ENCODE assay signal across 23 cellular contexts in genomic region chr1:204070895-204071294, GRCh38. TPM values are rescaled to one million over a fixed set of nuclear protein-coding genes. Genes with fewer than 3 reads are reported as not detected.
DNase-seq lines count a peak whose midpoint lies in the region; ATAC-seq, FAIRE-seq and TF ChIP-seq lines count a peak whose summit lies in the region.
"Had no signal": no experiment of that assay in that cellular context is flagged by ENCODE, and none has a peak within 500 bp of the region (broad histone marks: within the 10 kb centered on the region; RNA-seq: fewer than 3 reads in every experiment).

No MANE protein-coding gene starts in this region.

- intact Hi-C loops in natural killer cell (cut with micrococcal nuclease) (no loop called here), posterior vena cava (cut with DNase I) (loop anchor here (5.0 to 10.0 kb wide), 2 partner anchors 54 to 199 kb away; no protein-coding TSS in a partner anchor)

- H4K5ac ChIP-seq in H1 (ENCODE audit: insufficient read length, low read depth, low read length), result no peak overlapping the region

- H2BK15ac ChIP-seq in H1 (ENCODE audit: low read length), result no peak overlapping the region

- H3K4me3 Mint-ChIP-seq in natural killer cell (peak overlapping the region; percentile 98), neural crest cell (peak overlapping the region; percentile 3)
- no peak overlapping the region for H3K4me3 Mint-ChIP-seq in natural killer cell treated with Interleukin-12 subunit alpha and Interleukin-12 subunit beta and Interleukin-15 and Interleukin-18, amount 100 ng/mL, for 72 hours
- no peak overlapping the region for H3K4me3 Mint-ChIP-seq in activated T-helper 17 cell treated with anti-CD3 and anti-CD28 coated beads, Interleukin-2, amount 50 U/mL, for 72 hours

- peak overlapping the region; percentile 60; the same call in 1 of the 2 replicates for H2AK5ac ChIP-seq in H1 (ENCODE audit: low read depth, low read length)

- CTCF ChIA-PET in H1 (lab: Charles Lee; ENCODE audit: partially characterized antibody), result interaction anchor here (0.6 kb wide), 1 partner anchor 149 kb away, joined by 3 read pairs; no protein-coding TSS in a partner anchor

- TF ChIP-seq RAD21 in H1 (IDR thresholded peaks at IDR 0.05 in 1 of 2, conservative IDR thresholded peaks at IDR 0.05 in 1 of 2; ENCODE audit: low read depth in 2 of 2, low read length in 2 of 2), result no peak

- no peak overlapping the region for H2BK5ac ChIP-seq in H1 (ENCODE audit: low read depth, low read length)

- no peak overlapping the region for H3K14ac ChIP-seq in H1 (ENCODE audit: insufficient read length)

- DNase-seq in natural killer cell (no peak), H1 (ENCODE audit: low read depth in 1 of 2, low spot score in 2 of 2) (no peak), neural crest cell (ENCODE audit: low read depth, low spot score) (no peak), posterior vena cava (ENCODE audit: low spot score) (no peak), NCI-H2227 treated with DMSO at 0.1 percent for 48 hours (lab: John Stamatoyannopoulos, UW) (no peak)
- DNase-seq in natural killer cell treated with Interleukin-12 subunit alpha and Interleukin-12 subunit beta and Interleukin-15 and Interleukin-18, amount 100 ng/mL, for 72 hours (ENCODE audit: low spot score), result no peak
- DNase-seq: 8988T; ACHN; C1 segment of cervical spinal cord; Calu3; CD4-positive, alpha-beta memory T cell; COR-L47; DMS53; DMS79 treated with DMSO at 0.1 percent for 48 hours; GF-D8; GOT3; H7; HCEC 1CT had no signal

- no peaks in the 10 kb centered on the region for H3K27me3 ChIP-seq in H1 (replicated peaks in 1 of 4; ENCODE audit: control insufficient read depth in 3 of 4, extremely low read depth in 1 of 4, insufficient read depth in 3 of 4, low read length in 3 of 4)

- no peak overlapping the region for H3K9ac ChIP-seq in H1 (replicated peaks in 1 of 4; ENCODE audit: extremely low read depth in 1 of 4, low read depth in 3 of 4, low read length in 3 of 4)

- TF ChIP-seq POLR2A in H1 (IDR thresholded peaks at IDR 0.05; ENCODE audit: control extremely low read depth in 1 of 2, low read depth in 2 of 2, low read length in 2 of 2), result no peak

- H3K4me1 Mint-ChIP-seq in natural killer cell, result peaks cover 17 to 23% of the 10 kb centered on the region in 2 donors
- H3K4me1 Mint-ChIP-seq in natural killer cell treated with Interleukin-12 subunit alpha and Interleukin-12 subunit beta and Interleukin-15 and Interleukin-18, amount 100 ng/mL, for 72 hours (ENCODE audit: low read depth in 2 of 2), result peaks cover 13 to 15% of the 10 kb centered on the region in 2 donors
- peaks cover 32% of the 10 kb centered on the region for H3K4me1 Mint-ChIP-seq in neural crest cell
- no peaks in the 10 kb centered on the region for H3K4me1 Mint-ChIP-seq in activated T-helper 17 cell treated with anti-CD3 and anti-CD28 coated beads, Interleukin-2, amount 50 U/mL, for 72 hours

- no peaks in the 10 kb centered on the region for H3K36me3 ChIP-seq in H1 (ENCODE audit: control insufficient read depth in 2 of 4, insufficient read depth in 4 of 4, low read length in 3 of 4)

- H3K4ac ChIP-seq in H1 (replicated peaks; ENCODE audit: insufficient read length, low read depth, low read length), result no peak overlapping the region

- no peak overlapping the region for H2BK20ac ChIP-seq in H1 (ENCODE audit: low read length)

- H3K79me2 ChIP-seq in H1 (ENCODE audit: control insufficient read depth in 1 of 2, insufficient read depth in 2 of 2, low read length in 2 of 2), result peaks cover 24 to 30% of the 10 kb centered on the region in 2 experiments

- no peak overlapping the region for H3K4me3 ChIP-seq in H1 (ENCODE audit: extremely low read depth in 1 of 4, insufficient read depth in 2 of 4, low read depth in 3 of 4, low read length in 4 of 4)
- H3K4me3 ChIP-seq: A549 had no signal

- H3K4me1 ChIP-seq in H1 (replicated peaks in 1 of 4; ENCODE audit: control insufficient read depth in 3 of 4, insufficient read depth in 4 of 4, low read length in 3 of 4), result peaks cover 9 to 18% (median 12%) of the 10 kb centered on the region in 4 experiments

- no peak for ATAC-seq in natural killer cell
- no peak for ATAC-seq in natural killer cell treated with Interleukin-12 subunit alpha and Interleukin-12 subunit beta and Interleukin-15 and Interleukin-18, amount 100 ng/mL, for 72 hours
- ATAC-seq in activated T-helper 17 cell treated with anti-CD3 and anti-CD28 coated beads, Interleukin-2, amount 50 U/mL, for 72 hours (replicated peaks), result no peak
- ATAC-seq: A549 had no signal

- H3K9me3 Mint-ChIP-seq in natural killer cell (no peaks in the 10 kb centered on the region), neural crest cell (no peaks in the 10 kb centered on the region)
- H3K9me3 Mint-ChIP-seq in natural killer cell treated with Interleukin-12 subunit alpha and Interleukin-12 subunit beta and Interleukin-15 and Interleukin-18, amount 100 ng/mL, for 72 hours, result no peaks in the 10 kb centered on the region
- H3K9me3 Mint-ChIP-seq in activated T-helper 17 cell treated with anti-CD3 and anti-CD28 coated beads, Interleukin-2, amount 50 U/mL, for 72 hours, result no peaks in the 10 kb centered on the region

- H3K23me2 ChIP-seq in H1 (ENCODE audit: low read depth, low read length), result peaks cover 21% of the 10 kb centered on the region

- H4K91ac ChIP-seq in H1 (replicated peaks; ENCODE audit: insufficient read length, low read length), result no peak overlapping the region

- no peak overlapping the region for H3K27ac ChIP-seq in H1 (ENCODE audit: low read depth, low read length)
- H3K27ac ChIP-seq: A549 had no signal

- POLR2A ChIA-PET in H1 (lab: Charles Lee; ENCODE audit: partially characterized antibody), result interaction anchor here (1.9 kb wide), 1 partner anchor 8 kb away, joined by 8 read pairs; no protein-coding TSS in a partner anchor

- H3K79me1 ChIP-seq in H1 (ENCODE audit: low read depth, low read length), result peaks cover 3% of the 10 kb centered on the region; the same call in 1 of the 2 replicates

- no peaks in the 10 kb centered on the region; a peak in 1 of 4 replicates for H3K9me3 ChIP-seq in H1 (ENCODE audit: insufficient read depth in 2 of 2, low read depth in 1 of 2, low read length in 1 of 2)
- H3K9me3 ChIP-seq: A549 had no signal

- H4K20me1 ChIP-seq in H1 (replicated peaks in 1 of 2; ENCODE audit: control insufficient read depth in 1 of 2, insufficient read depth in 2 of 2, low read length in 2 of 2), result peaks cover 7 to 16% of the 10 kb centered on the region in 2 experiments

- no peak overlapping the region for H3K23ac ChIP-seq in H1 (ENCODE audit: insufficient read length)

- H2BK12ac ChIP-seq in H1 (ENCODE audit: low read depth, low read length), result 0 out of 2 replicates have a peak overlapping the region, but pooled peaks have one; percentile 27

- H3K18ac ChIP-seq in H1 (ENCODE audit: extremely low read depth, low read length), result no peak overlapping the region

- H2AFZ ChIP-seq in H1 (ENCODE audit: low read length), result no peak overlapping the region

- no peak overlapping the region for H3K56ac ChIP-seq in H1 (replicated peaks; ENCODE audit: insufficient read length, low read depth, low read length)

- H3K27me3 Mint-ChIP-seq in natural killer cell (ENCODE audit: low read depth in 2 of 2), result peaks cover 0 to 11% of the 10 kb centered on the region in 2 donors
- H3K27me3 Mint-ChIP-seq in natural killer cell treated with Interleukin-12 subunit alpha and Interleukin-12 subunit beta and Interleukin-15 and Interleukin-18, amount 100 ng/mL, for 72 hours, result peaks cover 3 to 14% of the 10 kb centered on the region in 2 donors
- H3K27me3 Mint-ChIP-seq in neural crest cell (ENCODE audit: low read depth), result peaks cover 4% of the 10 kb centered on the region
- H3K27me3 Mint-ChIP-seq in activated T-helper 17 cell treated with anti-CD3 and anti-CD28 coated beads, Interleukin-2, amount 50 U/mL, for 72 hours, result peaks cover 26% of the 10 kb centered on the region

- no peak overlapping the region for H4K8ac ChIP-seq in H1 (ENCODE audit: extremely low read depth, insufficient read depth, low read length)

- H3K27ac Mint-ChIP-seq in natural killer cell (no peak overlapping the region), neural crest cell (ENCODE audit: unreplicated experiment) (no peak overlapping the region)
- H3K27ac Mint-ChIP-seq in natural killer cell treated with Interleukin-12 subunit alpha and Interleukin-12 subunit beta and Interleukin-15 and Interleukin-18, amount 100 ng/mL, for 72 hours, result no peak overlapping the region
- no peak overlapping the region for H3K27ac Mint-ChIP-seq in activated T-helper 17 cell treated with anti-CD3 and anti-CD28 coated beads, Interleukin-2, amount 50 U/mL, for 72 hours
- H3K27ac Mint-ChIP-seq: CD4-positive, alpha-beta memory T cell had no signal

- TF ChIP-seq EP300 in H1 (IDR thresholded peaks at IDR 0.05; ENCODE audit: borderline replicate concordance in 1 of 2, low read depth in 2 of 2, low read length in 2 of 2), result no peak

- H3K4me2 ChIP-seq in H1 (ENCODE audit: insufficient read depth in 1 of 2, low read depth in 2 of 2, low read length in 2 of 2), result no peak overlapping the region
- H3K4me2 ChIP-seq: A549 had no signal

- H3K36me3 Mint-ChIP-seq in natural killer cell (no peaks in the 10 kb centered on the region), neural crest cell (ENCODE audit: low read depth) (no peaks in the 10 kb centered on the region)
- no peaks in the 10 kb centered on the region for H3K36me3 Mint-ChIP-seq in natural killer cell treated with Interleukin-12 subunit alpha and Interleukin-12 subunit beta and Interleukin-15 and Interleukin-18, amount 100 ng/mL, for 72 hours
- no peaks in the 10 kb centered on the region for H3K36me3 Mint-ChIP-seq in activated T-helper 17 cell treated with anti-CD3 and anti-CD28 coated beads, Interleukin-2, amount 50 U/mL, for 72 hours (ENCODE audit: low read depth)

- WGBS in H1 (ENCODE audit: extremely low coverage in 1 of 2, insufficient coverage in 1 of 2, insufficient read length in 1 of 2, insufficient replicate concordance in 2 of 2, low coverage in 1 of 2, low lambda C conversion rate in 2 of 2, missing lambda C conversion rate in 1 of 2), 2 experiments, result 92% methylated on average over 6 of the region's 6 CpGs; no CpG with 5 or more reads in 1 of the 2 experiments

- FAIRE-seq in H1 (lab: Jason Lieb, UNC), result no peak
- FAIRE-seq: A549, GM12891, GM18507 had no signal

- TF ChIP-seq CTCF in natural killer cell (IDR thresholded peaks at IDR 0.05) (no peak), H1 (IDR thresholded peaks at IDR 0.05; ENCODE audit: control extremely low read depth in 1 of 3, insufficient read depth in 1 of 3, low read depth in 1 of 3, low read length in 3 of 3) (no peak), neural crest cell (conservative IDR thresholded peaks at IDR 0.05) (no peak)

- no peak overlapping the region for H2BK120ac ChIP-seq in H1 (replicated peaks; ENCODE audit: low read depth, low read length)

RNA-seq across cellular contexts. Expression of gene SOX13, which starts 2.0 kb away (rescaled TPM):
- total RNA-seq in natural killer cell, result 10 to 100 TPM; 27.3 to 44.7 (median 41.4) TPM
- total RNA-seq in natural killer cell treated with Interleukin-12 subunit alpha and Interleukin-12 subunit beta and Interleukin-15 and Interleukin-18, amount 100 ng/mL, for 72 hours, result 1 to 10 TPM; 5.9 to 8.3 TPM
- total RNA-seq in H1 (2021; fragmentation: NEBNext Ultra II Directional; extraction: Animal tissue kit (Norgen Biotek cat#: 25700)), result 173 and 180 TPM in 2 replicates
- 113 and 169 TPM in 2 replicates for polyA plus RNA-seq in H1 (2011; rRNA removed)
- 96.2 TPM for polyA plus RNA-seq in H1 (2011; cell fraction: cytosol; rRNA removed)
- polyA plus RNA-seq in H1 (2011; cell fraction: nucleus; rRNA removed), result 219 TPM
- 59.8 to 90.9 TPM (median 83.4 TPM) in 4 replicates for polyA plus RNA-seq in H1 (2012, experiment 1 of 2)
- 63.6 TPM for polyA plus RNA-seq in H1 (2012, experiment 2 of 2)
- polyA plus RNA-seq in H1 (2013, experiment 1 of 2), result 44.3 TPM
- 44.2 TPM for polyA plus RNA-seq in H1 (2013, experiment 2 of 2)
- polyA minus RNA-seq in H1 (2011; rRNA and poly(A)+ RNA removed), result 81.6 and 128 TPM in 2 replicates
- polyA minus RNA-seq in H1 (2011; cell fraction: cytosol; rRNA and poly(A)+ RNA removed), result 90.1 TPM
- polyA minus RNA-seq in H1 (2011; cell fraction: nucleus; rRNA and poly(A)+ RNA removed), result 162 TPM
- 60.9 and 64.4 TPM in 2 replicates for total RNA-seq in neural crest cell
- total RNA-seq in posterior vena cava, result 10 to 100 TPM; 43.6 to 47.0 TPM
- 1 to 10 TPM in 1 of 2 donors, under 1 TPM in 1; 0.35 to 4.1 TPM for total RNA-seq in activated T-helper 17 cell treated with anti-CD3 and anti-CD28 coated beads, Interleukin-2, amount 50 U/mL, for 72 hours
- total RNA-seq: G401 had no signal

Comparison
In these comparisons a context has a peak if more than half of its experiments do, and no peak if none do; other contexts are left out.
1. H3K4me3 Mint-ChIP-seq: peak in natural killer cell (single experiment) and neural crest cell (single experiment); none in natural killer cell treated with Interleukin-12 subunit alpha and Interleukin-12 subunit beta and Interleukin-15 and Interleukin-18, amount 100 ng/mL, for 72 hours (single experiment) and activated T-helper 17 cell treated with anti-CD3 and anti-CD28 coated beads, Interleukin-2, amount 50 U/mL, for 72 hours (single experiment).